ENCODE assay signal across 15 cellular contexts in the genomic region with DNA sequence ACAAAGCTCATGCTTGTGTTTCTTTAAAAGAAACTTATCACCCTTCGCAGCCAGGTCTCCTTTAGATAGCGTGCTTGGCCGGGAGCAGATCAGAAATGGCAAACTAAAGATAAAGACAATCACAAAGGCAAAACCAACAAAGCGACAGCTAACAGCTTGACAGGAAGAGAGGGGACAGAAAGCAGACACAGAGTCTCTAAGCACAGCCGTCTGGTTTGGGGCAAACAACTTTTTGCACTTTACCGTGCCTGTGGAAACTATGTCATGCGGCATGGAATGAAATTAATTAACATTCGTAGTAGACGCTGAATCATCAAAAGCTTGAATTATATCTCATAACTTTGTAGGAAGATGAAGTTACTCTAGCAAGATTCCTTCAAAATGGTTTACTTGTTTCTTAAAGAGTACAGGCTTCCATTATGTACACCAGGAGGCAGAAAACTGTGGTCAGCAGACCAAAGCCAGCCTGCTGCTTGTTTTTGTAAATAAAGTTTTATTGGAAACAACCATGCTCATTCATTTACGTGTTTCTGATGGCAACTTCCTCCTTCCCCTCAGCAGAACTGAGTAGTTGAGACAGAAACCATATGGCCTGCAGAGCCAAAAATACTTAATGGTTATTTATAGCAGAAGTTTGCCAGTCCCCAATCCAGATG.
A peak's percentile ranks its signal among the peaks of the same experiment; 100 is the strongest.
DNase-seq lines count a peak whose midpoint lies in the region; ATAC-seq, FAIRE-seq and TF ChIP-seq lines count a peak whose summit lies in the region.
"Had no signal": no experiment of that assay in that cellular context is flagged by ENCODE, and none has a peak within 500 bp of the region (broad histone marks: within the 10 kb centered on the region; RNA-seq: fewer than 3 reads in every experiment).

No MANE protein-coding gene starts in this region.

- no peak overlapping the region for H3K4me3 Mint-ChIP-seq in MCF 10A (ENCODE audit: unreplicated experiment)
- H3K4me3 Mint-ChIP-seq: memory B cell; stimulated activated naive B cell treated with anti-CD40 and anti-IgM and Interleukin-4, amounts not matched to agents 10 μg/mL and 1 μg/mL and 100 μg/mL, for 72 hours had no signal

- TF ChIP-seq RAD21 in HepG2 (CRISPR knock-in tag; IDR thresholded peaks at IDR 0.05): no peak

- no peak overlapping the region for H3K4me2 ChIP-seq in HepG2 (ENCODE audit: low read depth, low read length)

- no peak for TF ChIP-seq POLR2A in HepG2 (IDR thresholded peaks at IDR 0.05; ENCODE audit: insufficient read depth in 1 of 2, low read depth in 2 of 2, low read length in 2 of 2)
- no peak for TF ChIP-seq POLR2A in right lobe of liver (IDR thresholded peaks at IDR 0.05)

- no peak for ATAC-seq in HepG2
- ATAC-seq in right lobe of liver: no peak
- ATAC-seq: esophagus mucosa had no signal

- no peaks in the 10 kb centered on the region for H4K20me1 ChIP-seq in HepG2 (ENCODE audit: insufficient read depth, low read length)

- no peak overlapping the region for H2AFZ ChIP-seq in HepG2 (ENCODE audit: low read length)

- intact Hi-C loops in HepG2 (cut with micrococcal nuclease; ENCODE audit: unreplicated experiment) (no loop called here), right lobe of liver (cut with DNase I) (no loop called here), MCF 10A (cut with micrococcal nuclease) (no loop called here)

- H3K4me3 ChIP-seq in HepG2 (replicated peaks in 1 of 3; ENCODE audit: insufficient read depth in 1 of 3, low read depth in 2 of 3, low read length in 3 of 3) (no peak overlapping the region), right lobe of liver (no peak overlapping the region), fibroblast of pulmonary artery (replicated peaks; ENCODE audit: low read depth, low read length) (no peak overlapping the region), thymus (ENCODE audit: low read length) (no peak overlapping the region)

- H3K9me3 Mint-ChIP-seq in MCF 10A (ENCODE audit: unreplicated experiment): no peaks in the 10 kb centered on the region
- H3K9me3 Mint-ChIP-seq: memory B cell; stimulated activated naive B cell treated with anti-CD40 and anti-IgM and Interleukin-4, amounts not matched to agents 10 μg/mL and 1 μg/mL and 100 μg/mL, for 72 hours had no signal

- 73% methylated on average over 10 of the region's 10 CpGs for WGBS in HepG2 (ENCODE audit: low lambda C conversion rate)
- 42% methylated on average over 10 of the region's 10 CpGs for WGBS in right lobe of liver (ENCODE audit: insufficient coverage, low coverage, low lambda C conversion rate, missing lambda C conversion rate)
- 74% methylated on average over 10 of the region's 10 CpGs for WGBS in thymus

- no peak overlapping the region for H3K27ac Mint-ChIP-seq in MCF 10A (ENCODE audit: low read depth, unreplicated experiment)
- H3K27ac Mint-ChIP-seq: memory B cell; stimulated activated naive B cell treated with anti-CD40 and anti-IgM and Interleukin-4, amounts not matched to agents 10 μg/mL and 1 μg/mL and 100 μg/mL, for 72 hours had no signal

- CTCF ChIA-PET in HepG2 (lab: Yijun Ruan, JAX; ENCODE audit: low intra/inter-chr PET ratio, low total read pairs) (no interaction called here), MCF 10A (lab: Yijun Ruan, JAX) (interaction anchor here (0.6 to 1.1 kb wide), 2 partner anchors 37 to 486 kb away, joined by 3 read pairs; no protein-coding TSS in a partner anchor)

- no peak for DNase-seq in HepG2 (ENCODE audit: low spot score)
- no peak for DNase-seq in right lobe of liver
- DNase-seq in RPMI8226: peak; percentile 53
- peak; percentile 6 for DNase-seq in fibroblast of pulmonary artery (ENCODE audit: low read depth)
- DNase-seq in MCF 10A (ENCODE audit: unreplicated experiment): no peak
- no peak for DNase-seq in HK-2 (ENCODE audit: unreplicated experiment)
- no peak for DNase-seq in mucosa of gallbladder (ENCODE audit: low spot score)
- DNase-seq: activated gamma-delta T cell; central memory CD4-positive, alpha-beta T cell; NCI-H345; stimulated activated CD4-positive, alpha-beta T cell treated with anti-CD3 and anti-CD28 coated beads, Interleukin-4, amount 100 ng/mL, for 1 hour; stimulated activated naive B cell treated with anti-CD40 and anti-IgM and Interleukin-4, amounts not matched to agents 10 μg/mL and 1 μg/mL and 100 μg/mL, for 72 hours had no signal

- no peaks in the 10 kb centered on the region for H3K36me3 Mint-ChIP-seq in MCF 10A (ENCODE audit: insufficient read depth, unreplicated experiment)
- H3K36me3 Mint-ChIP-seq: memory B cell; stimulated activated naive B cell treated with anti-CD40 and anti-IgM and Interleukin-4, amounts not matched to agents 10 μg/mL and 1 μg/mL and 100 μg/mL, for 72 hours had no signal

- in situ Hi-C loops in HepG2 (cut with HindIII; ENCODE audit: extremely low pct_ligation_motif_present, low pct_unique_long_range_greater_than_20kb): no loop called here

- no peaks in the 10 kb centered on the region for H3K36me3 ChIP-seq in HepG2 (replicated peaks in 1 of 2; ENCODE audit: control insufficient read depth in 1 of 2, insufficient read depth in 2 of 2, low read length in 2 of 2)
- H3K36me3 ChIP-seq in right lobe of liver: no peaks in the 10 kb centered on the region
- H3K36me3 ChIP-seq in thymus (ENCODE audit: control insufficient read depth, insufficient read depth): no peaks in the 10 kb centered on the region

- H3K79me2 ChIP-seq in HepG2 (ENCODE audit: insufficient read depth, low read length): no peaks in the 10 kb centered on the region

- H3K4me1 ChIP-seq in HepG2 (ENCODE audit: insufficient read depth, low read length) (no peaks in the 10 kb centered on the region), right lobe of liver (no peaks in the 10 kb centered on the region), thymus (ENCODE audit: control insufficient read depth, insufficient read depth, low read length) (no peaks in the 10 kb centered on the region)

- TF ChIP-seq EP300 in HepG2 (IDR thresholded peaks at IDR 0.05; ENCODE audit: low read depth in 2 of 2, low read length in 2 of 2) (no peak), HepG2 (CRISPR knock-in tag; IDR thresholded peaks at IDR 0.05; ENCODE audit: borderline replicate concordance) (no peak)

- H3K4me1 Mint-ChIP-seq in MCF 10A (ENCODE audit: insufficient read depth, unreplicated experiment): peaks cover 12% of the 10 kb centered on the region
- H3K4me1 Mint-ChIP-seq: memory B cell; stimulated activated naive B cell treated with anti-CD40 and anti-IgM and Interleukin-4, amounts not matched to agents 10 μg/mL and 1 μg/mL and 100 μg/mL, for 72 hours had no signal

- TF ChIP-seq CTCF in HepG2 (CRISPR knock-in tag; IDR thresholded peaks at IDR 0.05): no peak
- no peak for TF ChIP-seq CTCF in right lobe of liver (IDR thresholded peaks at IDR 0.05)
- TF ChIP-seq CTCF in fibroblast of pulmonary artery (IDR thresholded peaks at IDR 0.05; ENCODE audit: low read length, missing control alignments): no peak
- no peak for TF ChIP-seq CTCF in MCF 10A (IDR thresholded peaks at IDR 0.05; ENCODE audit: unreplicated experiment)

- H3K9me3 ChIP-seq in HepG2 (ENCODE audit: low read length): no peaks in the 10 kb centered on the region
- H3K9me3 ChIP-seq in right lobe of liver: no peaks in the 10 kb centered on the region
- no peaks in the 10 kb centered on the region for H3K9me3 ChIP-seq in thymus (ENCODE audit: control insufficient read depth)

- BruUV-seq in HepG2 (replicated peaks; lab: Mats Ljungman, UMichigan) (no TSS peak), MCF 10A (replicated peaks; lab: Mats Ljungman, UMichigan) (no TSS peak)

- POLR2A ChIA-PET in HepG2 (lab: Yijun Ruan, JAX): no interaction called here
- POLR2A ChIA-PET in MCF 10A (lab: Yijun Ruan, JAX): no interaction called here

- H3K27ac ChIP-seq in HepG2 (ENCODE audit: extremely low read length, insufficient read depth, low read length): no peak overlapping the region
- no peak overlapping the region for H3K27ac ChIP-seq in right lobe of liver
- H3K27ac ChIP-seq in thymus (ENCODE audit: low read depth): peak overlapping the region; percentile 27

- H3K9ac ChIP-seq in HepG2 (ENCODE audit: insufficient read depth, low read depth, low read length): no peak overlapping the region

- no peaks in the 10 kb centered on the region for H3K27me3 Mint-ChIP-seq in MCF 10A (ENCODE audit: insufficient read depth, unreplicated experiment)

- FAIRE-seq in HepG2 (lab: Jason Lieb, UNC): no peak

- H3K27me3 ChIP-seq in HepG2 (ENCODE audit: control insufficient read depth in 1 of 2, insufficient read depth in 2 of 2, low read length in 2 of 2) (no peaks in the 10 kb centered on the region; a peak in 1 of 5 replicates), right lobe of liver (no peaks in the 10 kb centered on the region), thymus (ENCODE audit: control insufficient read depth, insufficient read depth) (no peaks in the 10 kb centered on the region)

TF ChIP-seq in HepG2, 621 proteins besides CTCF, POLR2A, EP300 and RAD21 (continues in another document):
- TF ChIP-seq, protein P1, sequence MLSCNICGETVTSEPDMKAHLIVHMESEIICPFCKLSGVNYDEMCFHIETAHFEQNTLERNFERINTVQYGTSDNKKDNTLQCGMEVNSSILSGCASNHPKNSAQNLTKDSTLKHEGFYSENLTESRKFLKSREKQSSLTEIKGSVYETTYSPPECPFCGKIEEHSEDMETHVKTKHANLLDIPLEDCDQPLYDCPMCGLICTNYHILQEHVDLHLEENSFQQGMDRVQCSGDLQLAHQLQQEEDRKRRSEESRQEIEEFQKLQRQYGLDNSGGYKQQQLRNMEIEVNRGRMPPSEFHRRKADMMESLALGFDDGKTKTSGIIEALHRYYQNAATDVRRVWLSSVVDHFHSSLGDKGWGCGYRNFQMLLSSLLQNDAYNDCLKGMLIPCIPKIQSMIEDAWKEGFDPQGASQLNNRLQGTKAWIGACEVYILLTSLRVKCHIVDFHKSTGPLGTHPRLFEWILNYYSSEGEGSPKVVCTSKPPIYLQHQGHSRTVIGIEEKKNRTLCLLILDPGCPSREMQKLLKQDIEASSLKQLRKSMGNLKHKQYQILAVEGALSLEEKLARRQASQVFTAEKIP (CRISPR knock-in tag; IDR thresholded peaks at IDR 0.05; ENCODE audit: borderline replicate concordance): no peak
- no peak for TF ChIP-seq ZNF777 (CRISPR knock-in tag; IDR thresholded peaks at IDR 0.05)

Comparison
In these comparisons a context has a peak if more than half of its experiments do, and no peak if none do; other contexts are left out.
1. DNase-seq: peak in RPMI8226 (single experiment) and fibroblast of pulmonary artery (single experiment); none in HepG2 (single experiment), right lobe of liver (0 of 3), MCF 10A (single experiment), HK-2 (single experiment) and mucosa of gallbladder (single experiment).